ENCODE assay signal across 11 cellular contexts in genomic region chr20:3658708-3659491, GRCh38. TPM values are rescaled to one million over a fixed set of nuclear protein-coding genes. Genes with fewer than 3 reads are reported as not detected.
DNase-seq lines count a peak whose midpoint lies in the region; ATAC-seq and TF ChIP-seq lines count a peak whose summit lies in the region.
"Had no signal": no experiment of that assay in that cellular context is flagged by ENCODE, and none has a peak within 500 bp of the region (broad histone marks: within the 10 kb centered on the region; RNA-seq: fewer than 3 reads in every experiment).

No MANE protein-coding gene starts in this region.

- H3K4me1 ChIP-seq in neuronal stem cell (ENCODE audit: control insufficient read depth in 2 of 2, insufficient read depth in 1 of 2, low read depth in 1 of 2, low read length in 2 of 2) = peaks cover 5 to 9% of the 10 kb centered on the region in 2 donors

- no peak overlapping the region for H2BK120ac ChIP-seq in neuronal stem cell (ENCODE audit: low read depth, low read length)

- no peak overlapping the region for H3K27ac Mint-ChIP-seq in endothelial cell (ENCODE audit: unreplicated experiment)
- H3K27ac Mint-ChIP-seq: brain had no signal

- no peak overlapping the region for H3K4me3 Mint-ChIP-seq in endothelial cell (ENCODE audit: unreplicated experiment)

- peak overlapping the region; percentile 76 for H2BK15ac ChIP-seq in neuronal stem cell (ENCODE audit: low read length)

- no peak overlapping the region for H3K4me2 ChIP-seq in neuronal stem cell (ENCODE audit: insufficient read depth, low read length, poor library complexity, severe bottlenecking)

- H3K27me3 ChIP-seq in neuronal stem cell (ENCODE audit: control insufficient read depth in 3 of 3, insufficient read depth in 3 of 3, low read depth in 1 of 3, low read length in 3 of 3) = peaks cover 0 to 25% (median 9%) of the 10 kb centered on the region in 3 experiments

- peak; percentile 20 for DNase-seq in NCI-H146 (lab: John Stamatoyannopoulos, UW)
- DNase-seq in NCI-H146 treated with DMSO at 0.1 percent for 48 hours (lab: John Stamatoyannopoulos, UW; ENCODE audit: unreplicated experiment) = no peak
- DNase-seq in NCI-H2227 treated with DMSO at 0.1 percent for 48 hours (lab: John Stamatoyannopoulos, UW) = peak; percentile 12
- no peak for DNase-seq in neuronal stem cell (ENCODE audit: low spot score)
- DNase-seq in hepatic stellate cell (ENCODE audit: low spot score) = no peak
- no peak for DNase-seq in endothelial cell (ENCODE audit: low spot score)
- DNase-seq in NCI-H1105 treated with DMSO at 0.1 percent for 48 hours (lab: John Stamatoyannopoulos, UW) = no peak
- DNase-seq: NCI-H1694 treated with DMSO at 0.1 percent for 48 hours had no signal

- H3K79me1 ChIP-seq in neuronal stem cell (ENCODE audit: low read depth, low read length) = no peaks in the 10 kb centered on the region

- H3K36me3 ChIP-seq in neuronal stem cell (replicated peaks in 1 of 2; ENCODE audit: control insufficient read depth in 2 of 2, insufficient read depth in 2 of 2, low read length in 2 of 2) = no peaks in the 10 kb centered on the region

- H3K9ac ChIP-seq in neuronal stem cell (ENCODE audit: low read depth, low read length, poor library complexity) = no peak overlapping the region

- no peaks in the 10 kb centered on the region for H3K9me3 Mint-ChIP-seq in endothelial cell (ENCODE audit: unreplicated experiment)

- peak; percentile 75 for ATAC-seq in HG02763 (IDR thresholded peaks at IDR 0.05; ENCODE audit: unreplicated experiment)

- H3K27ac ChIP-seq in neuronal stem cell (replicated peaks; ENCODE audit: low read length) = no peak overlapping the region
- H3K27ac ChIP-seq: 22Rv1 had no signal

- no peak overlapping the region for H3K23ac ChIP-seq in neuronal stem cell (ENCODE audit: low read depth, low read length, poor library complexity)

- H3K9me3 ChIP-seq in neuronal stem cell (replicated peaks in 1 of 2; ENCODE audit: control insufficient read depth in 2 of 2, insufficient read depth in 1 of 2, low read depth in 1 of 2, low read length in 2 of 2) = peaks cover 0 to 3% of the 10 kb centered on the region in 2 donors

- H3K4me1 Mint-ChIP-seq in endothelial cell (ENCODE audit: unreplicated experiment) = peaks cover 5% of the 10 kb centered on the region

- H3K4me3 ChIP-seq in neuronal stem cell (ENCODE audit: low read length in 2 of 2) = no peak overlapping the region

- peak overlapping the region; percentile 77 for H2AFZ ChIP-seq in neuronal stem cell (ENCODE audit: low read length)

- peak overlapping the region; percentile 65 for H3K14ac ChIP-seq in neuronal stem cell (ENCODE audit: low read length)

- H3K4ac ChIP-seq in neuronal stem cell (ENCODE audit: low read length) = peak overlapping the region; percentile 56

- H3K36me3 Mint-ChIP-seq in endothelial cell (ENCODE audit: low read depth, unreplicated experiment) = peaks cover 8% of the 10 kb centered on the region
- H3K36me3 Mint-ChIP-seq: brain had no signal

- no CpG with 5 or more reads among the region's 8 CpGs for WGBS in neuronal stem cell (ENCODE audit: extremely low coverage in 2 of 2, insufficient read length in 2 of 2, insufficient replicate concordance in 1 of 2), 2 donors

- H3K27me3 Mint-ChIP-seq in endothelial cell (ENCODE audit: unreplicated experiment) = peaks cover 14% of the 10 kb centered on the region
- H3K27me3 Mint-ChIP-seq: brain had no signal

- H4K8ac ChIP-seq in neuronal stem cell (ENCODE audit: low read depth, low read length) = no peak overlapping the region

- H2BK5ac ChIP-seq in neuronal stem cell (ENCODE audit: low read length) = peak overlapping the region; percentile 54

- H2BK12ac ChIP-seq in neuronal stem cell (ENCODE audit: low read length) = no peak overlapping the region

- peak overlapping the region; percentile 53 for H3K18ac ChIP-seq in neuronal stem cell (ENCODE audit: low read length)

- H4K91ac ChIP-seq in neuronal stem cell (ENCODE audit: low read depth, low read length, poor library complexity) = no peak overlapping the region

- TF ChIP-seq CTCF in endothelial cell (IDR thresholded peaks at IDR 0.05; ENCODE audit: unreplicated experiment) = no peak

- H2AK5ac ChIP-seq in neuronal stem cell (ENCODE audit: low read depth, low read length) = no peak overlapping the region

RNA-seq across cellular contexts. Expression of gene GFRA4, which starts 4.3 kb away (rescaled TPM):
- polyA plus RNA-seq in neuronal stem cell (2013, experiment 1 of 2) = not detected
- polyA plus RNA-seq in neuronal stem cell (2013, experiment 2 of 2) = not detected
- total RNA-seq in endothelial cell (ENCODE audit: unreplicated experiment) = not detected

RNA-seq across cellular contexts. Expression of gene ADAM33, which starts 22.9 kb away (rescaled TPM):
- polyA plus RNA-seq in neuronal stem cell (2013, experiment 1 of 2) = 5.2 TPM
- 5.3 TPM for polyA plus RNA-seq in neuronal stem cell (2013, experiment 2 of 2)
- total RNA-seq in endothelial cell (ENCODE audit: unreplicated experiment) = 0.23 TPM

RNA-seq across cellular contexts. Expression of gene SIGLEC1, which starts 53.5 kb away (rescaled TPM):
- polyA plus RNA-seq in neuronal stem cell (2013, experiment 1 of 2) = 0.01 TPM
- polyA plus RNA-seq in neuronal stem cell (2013, experiment 2 of 2) = 0.01 TPM
- not detected for total RNA-seq in endothelial cell (ENCODE audit: unreplicated experiment)

Comparison
In these comparisons a context has a peak if more than half of its experiments do, and no peak if none do; other contexts are left out.
1. DNase-seq: peak in NCI-H146 (single experiment) and NCI-H2227 treated with DMSO at 0.1 percent for 48 hours (single experiment); none in NCI-H146 treated with DMSO at 0.1 percent for 48 hours (single experiment), neuronal stem cell (single experiment), hepatic stellate cell (single experiment), endothelial cell (single experiment) and NCI-H1105 treated with DMSO at 0.1 percent for 48 hours (single experiment).